In genomic region chr3:156131241-156131640, GRCh38 we compare ENCODE assay signal across 20 cellular contexts. TPM values are rescaled to one million over a fixed set of nuclear protein-coding genes. Genes with fewer than 3 reads are reported as not detected.
"Had no signal": no experiment of that assay in that cellular context is flagged by ENCODE, and none has a peak within 500 bp of the region (broad histone marks: within the 10 kb centered on the region; RNA-seq: fewer than 3 reads in every experiment).

No MANE protein-coding gene starts in this region.

- H3K9ac ChIP-seq: parathyroid adenoma had no signal

- FAIRE-seq: endothelial cell of umbilical vein, kidney had no signal

- H3K9me3 ChIP-seq: colonic mucosa, gastrocnemius medialis, thyroid gland, upper lobe of left lung had no signal

- H3K4me3 ChIP-seq: colonic mucosa, gastrocnemius medialis, hepatocyte, smooth muscle cell, thyroid gland, upper lobe of left lung had no signal

- H2AFZ ChIP-seq: hepatocyte, parathyroid adenoma had no signal

- H3K4me2 ChIP-seq: hepatocyte, smooth muscle cell had no signal

- H3K27me3 ChIP-seq: colonic mucosa, gastrocnemius medialis, hepatocyte, thyroid gland, upper lobe of left lung had no signal

- H3K36me3 ChIP-seq: colonic mucosa, gastrocnemius medialis, thyroid gland, upper lobe of left lung had no signal

- H3K4me1 ChIP-seq: colonic mucosa, gastrocnemius medialis, parathyroid adenoma, upper lobe of left lung had no signal

- H3K79me2 ChIP-seq: hepatocyte, parathyroid adenoma had no signal

- DNase-seq: colonic mucosa; effector CD4-positive, alpha-beta T cell; endodermal cell; erythroblast; gastrocnemius medialis; glutamatergic neuron; kidney; left cardiac atrium; mesendoderm; naive thymus-derived CD4-positive, alpha-beta T cell; nephron progenitor cell; stimulated activated CD4-positive, alpha-beta T cell treated with anti-CD3 and anti-CD28 coated beads, Interleukin-2, amount 100 ng/mL, for 48 hours; stimulated activated naive CD4-positive, alpha-beta T cell treated with Interleukin-2 at 50 U/mL for 16 hours; thyroid gland; upper lobe of left lung had no signal

- H3K27ac ChIP-seq: colonic mucosa, gastrocnemius medialis, hepatocyte, parathyroid adenoma, thyroid gland, upper lobe of left lung had no signal

- ATAC-seq: left cardiac atrium; naive thymus-derived CD4-positive, alpha-beta T cell had no signal

RNA-seq across cellular contexts. Expression of gene KCNAB1, which starts 10.9 kb away (rescaled TPM):
- total RNA-seq: endothelial cell of umbilical vein; mononuclear cell; naive thymus-derived CD4-positive, alpha-beta T cell had no signal
